In the genomic region with DNA sequence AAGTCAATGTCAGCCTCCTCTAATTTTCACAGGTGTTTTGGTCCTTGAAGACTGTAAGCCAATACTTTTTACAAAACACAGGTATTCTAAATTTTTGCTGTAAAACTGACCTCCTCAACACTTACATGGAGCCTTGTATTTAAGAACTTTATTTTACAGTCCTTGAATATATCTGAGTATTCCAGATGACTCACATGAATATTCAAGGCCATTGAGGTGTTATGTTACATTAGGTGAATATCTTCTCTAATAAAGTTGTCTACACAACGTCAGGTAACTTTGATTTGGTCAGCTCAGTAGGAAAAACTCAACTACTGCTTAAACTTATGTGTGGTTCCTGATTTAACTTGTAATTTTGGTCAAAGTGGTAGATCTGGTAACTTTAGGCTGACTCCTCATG, we compare ENCODE assay signal across 33 cellular contexts.
"Had no signal": no experiment of that assay in that cellular context is flagged by ENCODE, and none has a peak within 500 bp of the region (broad histone marks: within the 10 kb centered on the region; RNA-seq: fewer than 3 reads in every experiment).

No MANE protein-coding gene starts in this region.

- H3K4me1 Mint-ChIP-seq: activated CD4-positive, alpha-beta T cell treated with anti-CD3 and anti-CD28 coated beads for 36 hours; activated CD4-positive, alpha-beta T cell treated with anti-CD3 and anti-CD28 coated beads, Interleukin-2, amount 10 ng/mL, durations not matched to agents 24 days and 14 days; activated CD8-positive, alpha-beta memory T cell treated with anti-CD3 and anti-CD28 coated beads, Interleukin-2, amount 10 ng/mL, durations not matched to agents 7 days and 5 days; activated naive CD4-positive, alpha-beta T cell treated with anti-CD3 and anti-CD28 coated beads, Interleukin-2, amount 50 U/mL, for 24 hours; activated naive CD8-positive, alpha-beta T cell treated with anti-CD3 and anti-CD28 coated beads for 36 hours; activated naive CD8-positive, alpha-beta T cell treated with anti-CD3 and anti-CD28 coated beads, Interleukin-2, amount 50 U/mL, for 24 hours had no signal

- H3K4me3 ChIP-seq: adrenal gland, body of pancreas, cardiac muscle cell, colonic mucosa, gastrocnemius medialis, heart left ventricle had no signal

- H3K27ac ChIP-seq: adrenal gland, body of pancreas, cardiac muscle cell, colonic mucosa, gastrocnemius medialis, heart left ventricle had no signal

- H3K27ac Mint-ChIP-seq: activated CD4-positive, alpha-beta memory T cell treated with anti-CD3 and anti-CD28 coated beads for 36 hours; activated CD4-positive, alpha-beta T cell treated with anti-CD3 and anti-CD28 coated beads for 36 hours; activated CD4-positive, alpha-beta T cell treated with anti-CD3 and anti-CD28 coated beads, Interleukin-2, amount 10 ng/mL, durations not matched to agents 24 days and 14 days; activated CD8-positive, alpha-beta memory T cell treated with anti-CD3 and anti-CD28 coated beads, Interleukin-2, amount 10 ng/mL, durations not matched to agents 7 days and 5 days; activated CD8-positive, alpha-beta T cell treated with anti-CD3 and anti-CD28 coated beads, Interleukin-2, amount 10 ng/mL, durations not matched to agents 7 days and 5 days; activated naive CD4-positive, alpha-beta T cell treated with anti-CD3 and anti-CD28 coated beads for 36 hours; activated naive CD4-positive, alpha-beta T cell treated with anti-CD3 and anti-CD28 coated beads, Interleukin-2, amount 50 U/mL, for 24 hours; activated naive CD8-positive, alpha-beta T cell treated with anti-CD3 and anti-CD28 coated beads for 36 hours; activated naive CD8-positive, alpha-beta T cell treated with anti-CD3 and anti-CD28 coated beads, Interleukin-2, amount 50 U/mL, for 24 hours; activated T-helper 1 cell treated with anti-CD3 and anti-CD28 coated beads, Interleukin-12 subunit alpha, Interleukin-12 subunit beta, Interleukin-2, Interleukin-4 antibody, amounts not matched to agents 30 ng/mL and 10 ng/mL and 1 ng/mL, durations not matched to agents 14 hours and 24 hours and 36 hours; activated T-helper 2 cell treated with anti-CD3 and anti-CD28 coated beads, Interferon-gamma antibody, Interleukin-2, Interleukin-4, amounts not matched to agents 10 μg/mL and 5 μg/mL and 100 μg/mL, durations not matched to agents 14 hours and 24 hours and 36 hours; T-helper 1 cell treated with Interleukin-12 subunit alpha and Interleukin-12 subunit beta and Interleukin-4 antibody, amounts not matched to agents 30 μg/mL and 1 μg/mL, for 36 hours had no signal

- H3K4me1 ChIP-seq: adrenal gland, body of pancreas, colonic mucosa, gastrocnemius medialis, heart left ventricle had no signal

- ATAC-seq: activated CD4-positive, alpha-beta T cell treated with anti-CD3 and anti-CD28 coated beads for 36 hours; activated CD8-positive, alpha-beta memory T cell treated with anti-CD3 and anti-CD28 coated beads, Interleukin-2, amount 10 ng/mL, durations not matched to agents 7 days and 5 days; activated CD8-positive, alpha-beta T cell treated with anti-CD3 and anti-CD28 coated beads, Interleukin-2, amount 10 ng/mL, durations not matched to agents 7 days and 5 days; activated naive CD8-positive, alpha-beta T cell treated with anti-CD3 and anti-CD28 coated beads, Interleukin-2, amount 50 U/mL, for 24 hours; body of pancreas; esophagus mucosa; gastrocnemius medialis; heart left ventricle had no signal

- H3K36me3 Mint-ChIP-seq: activated CD4-positive, alpha-beta memory T cell treated with anti-CD3 and anti-CD28 coated beads for 36 hours; activated CD8-positive, alpha-beta memory T cell treated with anti-CD3 and anti-CD28 coated beads, Interleukin-2, amount 10 ng/mL, durations not matched to agents 7 days and 5 days; activated naive CD4-positive, alpha-beta T cell treated with anti-CD3 and anti-CD28 coated beads, Interleukin-2, amount 50 U/mL, for 24 hours; activated naive CD8-positive, alpha-beta T cell treated with anti-CD3 and anti-CD28 coated beads for 36 hours had no signal

- H3K9me3 ChIP-seq: adrenal gland, body of pancreas, colonic mucosa, gastrocnemius medialis, heart left ventricle had no signal

- H3K9me3 Mint-ChIP-seq: activated CD4-positive, alpha-beta memory T cell treated with anti-CD3 and anti-CD28 coated beads for 36 hours; activated CD4-positive, alpha-beta T cell treated with anti-CD3 and anti-CD28 coated beads, Interleukin-2, amount 10 ng/mL, durations not matched to agents 24 days and 14 days; activated naive CD4-positive, alpha-beta T cell treated with anti-CD3 and anti-CD28 coated beads for 36 hours; activated naive CD4-positive, alpha-beta T cell treated with anti-CD3 and anti-CD28 coated beads, Interleukin-2, amount 50 U/mL, for 24 hours; activated naive CD8-positive, alpha-beta T cell treated with anti-CD3 and anti-CD28 coated beads for 36 hours; activated naive CD8-positive, alpha-beta T cell treated with anti-CD3 and anti-CD28 coated beads, Interleukin-2, amount 50 U/mL, for 24 hours; activated T-helper 1 cell treated with anti-CD3 and anti-CD28 coated beads, Interleukin-12 subunit alpha, Interleukin-12 subunit beta, Interleukin-2, Interleukin-4 antibody, amounts not matched to agents 30 ng/mL and 10 ng/mL and 1 ng/mL, durations not matched to agents 14 hours and 24 hours and 36 hours; activated T-helper 2 cell treated with anti-CD3 and anti-CD28 coated beads, Interferon-gamma antibody, Interleukin-2, Interleukin-4, amounts not matched to agents 10 μg/mL and 5 μg/mL and 100 μg/mL, durations not matched to agents 14 hours and 24 hours and 36 hours; T-helper 1 cell treated with Interleukin-12 subunit alpha and Interleukin-12 subunit beta and Interleukin-4 antibody, amounts not matched to agents 30 μg/mL and 1 μg/mL, for 36 hours had no signal

- H3K4me3 Mint-ChIP-seq: activated CD4-positive, alpha-beta memory T cell treated with anti-CD3 and anti-CD28 coated beads for 36 hours; activated CD4-positive, alpha-beta T cell treated with anti-CD3 and anti-CD28 coated beads for 36 hours; activated CD4-positive, alpha-beta T cell treated with anti-CD3 and anti-CD28 coated beads, Interleukin-2, amount 10 ng/mL, durations not matched to agents 24 days and 14 days; activated CD8-positive, alpha-beta memory T cell treated with anti-CD3 and anti-CD28 coated beads, Interleukin-2, amount 10 ng/mL, durations not matched to agents 7 days and 5 days; activated CD8-positive, alpha-beta T cell treated with anti-CD3 and anti-CD28 coated beads, Interleukin-2, amount 10 ng/mL, durations not matched to agents 7 days and 5 days; activated naive CD4-positive, alpha-beta T cell treated with anti-CD3 and anti-CD28 coated beads for 36 hours; activated naive CD4-positive, alpha-beta T cell treated with anti-CD3 and anti-CD28 coated beads, Interleukin-2, amount 50 U/mL, for 24 hours; activated naive CD8-positive, alpha-beta T cell treated with anti-CD3 and anti-CD28 coated beads for 36 hours; activated naive CD8-positive, alpha-beta T cell treated with anti-CD3 and anti-CD28 coated beads, Interleukin-2, amount 50 U/mL, for 24 hours; activated T-helper 1 cell treated with anti-CD3 and anti-CD28 coated beads, Interleukin-12 subunit alpha, Interleukin-12 subunit beta, Interleukin-2, Interleukin-4 antibody, amounts not matched to agents 30 ng/mL and 10 ng/mL and 1 ng/mL, durations not matched to agents 14 hours and 24 hours and 36 hours; T-helper 1 cell treated with Interleukin-12 subunit alpha and Interleukin-12 subunit beta and Interleukin-4 antibody, amounts not matched to agents 30 μg/mL and 1 μg/mL, for 36 hours had no signal

- H3K27me3 ChIP-seq: adrenal gland, body of pancreas, cardiac muscle cell, colonic mucosa, gastrocnemius medialis, heart left ventricle had no signal

- H3K27me3 Mint-ChIP-seq: activated CD4-positive, alpha-beta T cell treated with anti-CD3 and anti-CD28 coated beads for 36 hours; activated CD4-positive, alpha-beta T cell treated with anti-CD3 and anti-CD28 coated beads, Interleukin-2, amount 10 ng/mL, durations not matched to agents 24 days and 14 days; activated CD8-positive, alpha-beta memory T cell treated with anti-CD3 and anti-CD28 coated beads, Interleukin-2, amount 10 ng/mL, durations not matched to agents 7 days and 5 days; activated naive CD4-positive, alpha-beta T cell treated with anti-CD3 and anti-CD28 coated beads, Interleukin-2, amount 50 U/mL, for 24 hours had no signal

- DNase-seq: activated CD4-positive, alpha-beta memory T cell treated with anti-CD3 and anti-CD28 coated beads for 36 hours; activated CD4-positive, alpha-beta T cell treated with anti-CD3 and anti-CD28 coated beads for 36 hours; activated CD4-positive, alpha-beta T cell treated with anti-CD3 and anti-CD28 coated beads, Interleukin-2, amount 10 ng/mL, durations not matched to agents 24 days and 14 days; activated CD4-positive, CD25-positive, alpha-beta regulatory T cell; activated CD4-positive, CD25-positive, alpha-beta regulatory T cell treated with anti-CD3 and anti-CD28 coated beads, Interleukin-2, amount 50 U/mL, for 72 hours; activated CD8-positive, alpha-beta memory T cell treated with anti-CD3 and anti-CD28 coated beads, Interleukin-2, amount 10 ng/mL, durations not matched to agents 7 days and 5 days; activated CD8-positive, alpha-beta memory T cell treated with anti-CD3 and anti-CD28 coated beads, Interleukin-2, amount 50 U/mL, for 4 hours; activated CD8-positive, alpha-beta T cell treated with anti-CD3 and anti-CD28 coated beads, Interleukin-2, amount 10 ng/mL, durations not matched to agents 7 days and 5 days; activated effector memory CD4-positive, alpha-beta T cell treated with anti-CD3 and anti-CD28 coated beads, Interleukin-2, amount 50 U/mL, for 16 hours; activated naive CD4-positive, alpha-beta T cell treated with anti-CD3 and anti-CD28 coated beads for 36 hours; activated naive CD8-positive, alpha-beta T cell treated with anti-CD3 and anti-CD28 coated beads for 36 hours; activated naive CD8-positive, alpha-beta T cell treated with anti-CD3 and anti-CD28 coated beads, Interleukin-2, amount 50 U/mL, for 24 hours; activated T-cell treated with anti-CD3 and anti-CD28 coated beads, Interleukin-2, amount 50 U/mL, for 1 hour; activated T-cell treated with anti-CD3 and anti-CD28 coated beads, Interleukin-2, amount 50 U/mL, for 48 hours; adrenal gland; amygdala; aorta; body of pancreas; central memory CD4-positive, alpha-beta T cell; cerebellar nuclear complex; colonic mucosa; effector CD8-positive, alpha-beta T cell; foreskin fibroblast; gastrocnemius medialis; glutamatergic neuron; heart left ventricle; T1000 had no signal

- H3K36me3 ChIP-seq: adrenal gland, cardiac muscle cell, colonic mucosa, gastrocnemius medialis, heart left ventricle had no signal
